In genomic region chr7:71239517-71239916, GRCh38 we compare ENCODE assay signal across 16 cellular contexts.
DNase-seq lines count a peak whose midpoint lies in the region; ATAC-seq, FAIRE-seq and TF ChIP-seq lines count a peak whose summit lies in the region.
"Had no signal": no experiment of that assay in that cellular context is flagged by ENCODE, and none has a peak within 500 bp of the region (broad histone marks: within the 10 kb centered on the region; RNA-seq: fewer than 3 reads in every experiment).

No MANE protein-coding gene starts in this region.

- H3K9me3 ChIP-seq in astrocyte (ENCODE audit: insufficient read depth, low read depth, low read length) (no peaks in the 10 kb centered on the region), aorta (ENCODE audit: control insufficient read depth, low read length) (no peaks in the 10 kb centered on the region)
- H3K9me3 ChIP-seq: BLaER1, pancreas had no signal

- no peaks in the 10 kb centered on the region for H3K27me3 ChIP-seq in astrocyte (ENCODE audit: insufficient read depth, low read length)
- no peaks in the 10 kb centered on the region for H3K27me3 ChIP-seq in aorta (ENCODE audit: control insufficient read depth in 1 of 2, insufficient read depth in 2 of 2, low read length in 1 of 2)
- H3K27me3 ChIP-seq: BLaER1, pancreas had no signal

- H3K4me1 ChIP-seq in astrocyte (ENCODE audit: insufficient read depth, low read length) = no peaks in the 10 kb centered on the region
- H3K4me1 ChIP-seq in aorta (ENCODE audit: control insufficient read depth in 1 of 2, insufficient read depth in 2 of 2, low read length in 2 of 2) = peaks cover 2 to 8% of the 10 kb centered on the region in 2 donors
- H3K4me1 ChIP-seq: BLaER1, pancreas had no signal

- no peak overlapping the region for H3K4me2 ChIP-seq in astrocyte (ENCODE audit: low read length)
- H3K4me2 ChIP-seq: BLaER1, KMS-11 had no signal

- no peaks in the 10 kb centered on the region for H4K20me1 ChIP-seq in astrocyte (ENCODE audit: insufficient read depth, low read length)
- H4K20me1 ChIP-seq: BLaER1 had no signal

- no peaks in the 10 kb centered on the region for H3K36me3 Mint-ChIP-seq in astrocyte (ENCODE audit: low read depth, unreplicated experiment)

- H3K4me3 ChIP-seq in astrocyte (ENCODE audit: insufficient read depth, low read depth, low read length) (no peak overlapping the region), aorta (ENCODE audit: low read length in 2 of 2) (no peak overlapping the region)
- H3K4me3 ChIP-seq: BLaER1, pancreas had no signal

- H3K9ac ChIP-seq in astrocyte (ENCODE audit: low read length) = no peak overlapping the region
- H3K9ac ChIP-seq: BLaER1, KMS-11 had no signal

- H3K36me3 ChIP-seq in astrocyte (ENCODE audit: insufficient read depth, low read length) (no peaks in the 10 kb centered on the region), aorta (ENCODE audit: control insufficient read depth in 1 of 2, insufficient read depth in 2 of 2, low read length in 1 of 2) (no peaks in the 10 kb centered on the region)
- H3K36me3 ChIP-seq: BLaER1, pancreas had no signal

- peaks cover 19% of the 10 kb centered on the region for H3K4me1 Mint-ChIP-seq in astrocyte (ENCODE audit: low read depth, unreplicated experiment)

- intact Hi-C loops in left cardiac atrium (cut with DNase I) = no loop called here
- intact Hi-C loops in aorta (cut with DNase I) = loop anchor here (5.0 to 10.0 kb wide), 2 partner anchors 105 to 493 kb away; partner anchors contain the start of gene GALNT17 (in 1 of the 2)

- WGBS in aorta, 2 donors = 0 to 4% methylated on average over 3 of the region's 3 CpGs

- no peak overlapping the region for H2AFZ ChIP-seq in astrocyte (ENCODE audit: low read depth, low read length)

- peak overlapping the region; percentile 7 for H3K27ac Mint-ChIP-seq in astrocyte (ENCODE audit: unreplicated experiment)

- DNase-seq in astrocyte (ENCODE audit: low read depth) = no peak
- no peak for DNase-seq in left cardiac atrium
- DNase-seq in occipital lobe (lab: John Stamatoyannopoulos, UW) = peak; percentile 37
- DNase-seq in aorta = no peak
- no peak for DNase-seq in cerebellar nuclear complex (lab: John Stamatoyannopoulos, UW)
- DNase-seq in OCI-M2 (lab: John Stamatoyannopoulos, UW; ENCODE audit: unreplicated experiment) = no peak
- DNase-seq: activated CD4-positive, CD25-positive, alpha-beta regulatory T cell treated with anti-CD3 and anti-CD28 coated beads, Interleukin-2, amount 50 U/mL, for 72 hours; activated naive CD4-positive, alpha-beta T cell treated with Interleukin-2 at 50 U/mL for 16 hours; NCI-H1436; pancreas; SIG-M5 had no signal

- no peak for FAIRE-seq in astrocyte (lab: Jason Lieb, UNC)
- FAIRE-seq: bronchial epithelial cell, endothelial cell of umbilical vein, pancreas had no signal

- H3K27ac ChIP-seq in astrocyte (ENCODE audit: low read depth, low read length) = no peak overlapping the region
- peak overlapping the region; percentile 41 to 71 for H3K27ac ChIP-seq in aorta (ENCODE audit: low read depth in 1 of 2, low read length in 2 of 2)
- H3K27ac ChIP-seq: BLaER1, KMS-11, pancreas had no signal

- no peaks in the 10 kb centered on the region for H3K9me3 Mint-ChIP-seq in astrocyte (ENCODE audit: unreplicated experiment)

- ATAC-seq in left cardiac atrium (peak; percentile 44 to 70), aorta (ENCODE audit: low FRiP score) (peak; percentile 42), HG03135 (IDR thresholded peaks at IDR 0.05; ENCODE audit: unreplicated experiment) (no peak)
- ATAC-seq: pancreas had no signal

- no peak for TF ChIP-seq CTCF in astrocyte (IDR thresholded peaks at IDR 0.05; ENCODE audit: insufficient read depth, low read depth, low read length)

- no peak overlapping the region for H3K4me3 Mint-ChIP-seq in astrocyte (ENCODE audit: unreplicated experiment)

- no peaks in the 10 kb centered on the region for H3K79me2 ChIP-seq in astrocyte (ENCODE audit: insufficient read depth, low read length)

- H3K27me3 Mint-ChIP-seq in astrocyte (ENCODE audit: low read depth, unreplicated experiment) = no peaks in the 10 kb centered on the region

Comparison
In these comparisons a context has a peak if more than half of its experiments do, and no peak if none do; other contexts are left out.
1. intact Hi-C loops: an anchor here in aorta (5.0 to 10.0 kb wide); none called in left cardiac atrium.